Comparison of ENCODE assay signal across 8 cellular contexts in genomic region chr3:16550676-16551341, GRCh38. TPM values are rescaled to one million over a fixed set of nuclear protein-coding genes. Genes with fewer than 3 reads are reported as not detected.
DNase-seq lines count a peak whose midpoint lies in the region; ATAC-seq and TF ChIP-seq lines count a peak whose summit lies in the region.

No MANE protein-coding gene starts in this region.

- peak overlapping the region; percentile 62 for H3K9ac ChIP-seq in Loucy (ENCODE audit: low read depth, low read length, poor library complexity, severe bottlenecking)

- H2AFZ ChIP-seq in Loucy (ENCODE audit: low read length): peak overlapping the region; percentile 94

- in situ Hi-C loops in SK-MEL-5 (cut with HindIII; ENCODE audit: low pct_unique_long_range_greater_than_20kb, low sequenced_read_pairs): loop anchor here (25.0 kb wide), 1 partner anchor 214 kb away; no protein-coding TSS in a partner anchor

- ATAC-seq in upper lobe of right lung: peak; percentile 99

- no peaks in the 10 kb centered on the region for H3K79me2 ChIP-seq in Loucy (ENCODE audit: insufficient read depth, low read length)

- peak; percentile 95 for TF ChIP-seq CTCF in Loucy (conservative IDR thresholded peaks at IDR 0.05; ENCODE audit: low read length)
- TF ChIP-seq CTCF in upper lobe of right lung (IDR thresholded peaks at IDR 0.05): peak; percentile 89

- peak overlapping the region; percentile 24 for H3K27ac ChIP-seq in upper lobe of right lung

- peak overlapping the region; percentile 8 for H3K4me3 ChIP-seq in Loucy (ENCODE audit: low read length, poor library complexity, severe bottlenecking)
- no peak overlapping the region for H3K4me3 ChIP-seq in upper lobe of right lung

- H3K27me3 ChIP-seq in Loucy (ENCODE audit: insufficient read depth, low read length, poor library complexity, severe bottlenecking) (no peaks in the 10 kb centered on the region), upper lobe of right lung (no peaks in the 10 kb centered on the region)

- DNase-seq in ELF-1 (ENCODE audit: low read depth, low spot score) (peak; percentile 85), GOT3 (lab: John Stamatoyannopoulos, UW) (peak; percentile 21), SK-MEL-5 (ENCODE audit: low read depth, low spot score) (peak; percentile 91), glomerular visceral epithelial cell (ENCODE audit: extremely low spot score) (peak; percentile 77), posterior cingulate gyrus (peak in 7 of 10 donors; percentile 47 to 84 (median 58)), upper lobe of right lung (no peak)
- DNase-seq in activated naive CD4-positive, alpha-beta T cell treated with Interleukin-2 at 50 U/mL for 16 hours: peak; percentile 72

- H3K4me1 ChIP-seq in Loucy (ENCODE audit: insufficient read depth, low read length, poor library complexity, severe bottlenecking) (peaks cover 9% of the 10 kb centered on the region), upper lobe of right lung (peaks cover 6% of the 10 kb centered on the region)

- peak overlapping the region; percentile 43 for H3K4me2 ChIP-seq in Loucy (ENCODE audit: low read depth, low read length, poor library complexity, severe bottlenecking)

- H3F3A ChIP-seq in Loucy (ENCODE audit: low read depth): no peaks in the 10 kb centered on the region

- H3K36me3 ChIP-seq in Loucy (ENCODE audit: insufficient read depth, low read length): no peaks in the 10 kb centered on the region
- H3K36me3 ChIP-seq in upper lobe of right lung: no peaks in the 10 kb centered on the region

- no peaks in the 10 kb centered on the region for H4K20me1 ChIP-seq in Loucy (ENCODE audit: insufficient read depth, low read length, poor library complexity, severe bottlenecking)

- intact Hi-C loops in posterior cingulate gyrus (cut with DNase I) (loop anchor here (1.0 to 2.0 kb wide), 2 partner anchors 261 to 282 kb away; no protein-coding TSS in a partner anchor), upper lobe of right lung (cut with DNase I) (loop anchor here (5.0 kb wide), 1 partner anchor 264 kb away; no protein-coding TSS in a partner anchor)

- no peaks in the 10 kb centered on the region for H3K9me3 ChIP-seq in Loucy (ENCODE audit: insufficient read depth, low read depth, low read length)
- no peaks in the 10 kb centered on the region for H3K9me3 ChIP-seq in upper lobe of right lung

- no peaks in the 10 kb centered on the region for H3K9me2 ChIP-seq in Loucy (replicated peaks; ENCODE audit: low read depth, low read length)

RNA-seq across cellular contexts. Expression of gene RFTN1, which starts 37.3 kb away (rescaled TPM):
- total RNA-seq in SK-MEL-5 (2014; rRNA removed; shearing (Covaris generic)): 1.8 and 2.8 TPM in 2 replicates
- polyA plus RNA-seq in SK-MEL-5 (2015; cell fraction: cytosol; rRNA removed): 5.9 and 7.5 TPM in 2 replicates
- 3.0 and 4.4 TPM in 2 replicates for polyA plus RNA-seq in SK-MEL-5 (2015; cell fraction: nucleus; rRNA removed)
- total RNA-seq in upper lobe of right lung: 69.4 TPM

RNA-seq across cellular contexts. Expression of gene DAZL, which starts 54.4 kb away (rescaled TPM):
- total RNA-seq in SK-MEL-5 (2014; rRNA removed; shearing (Covaris generic)): not detected in 2 replicates
- not detected in 2 replicates for polyA plus RNA-seq in SK-MEL-5 (2015; cell fraction: cytosol; rRNA removed)
- polyA plus RNA-seq in SK-MEL-5 (2015; cell fraction: nucleus; rRNA removed): not detected in 2 replicates
- not detected for total RNA-seq in upper lobe of right lung

Comparison
In these comparisons a context has a peak if more than half of its experiments do, and no peak if none do; other contexts are left out.
1. RNA of gene RFTN1, which starts 37.3 kb away (total RNA-seq): 69.4 TPM in upper lobe of right lung (single experiment); 1.8 to 2.8 TPM in SK-MEL-5; every median in the first group is over 10 times any median in the second.